Comparison of ENCODE assay signal across 1 cellular context in the genomic region with DNA sequence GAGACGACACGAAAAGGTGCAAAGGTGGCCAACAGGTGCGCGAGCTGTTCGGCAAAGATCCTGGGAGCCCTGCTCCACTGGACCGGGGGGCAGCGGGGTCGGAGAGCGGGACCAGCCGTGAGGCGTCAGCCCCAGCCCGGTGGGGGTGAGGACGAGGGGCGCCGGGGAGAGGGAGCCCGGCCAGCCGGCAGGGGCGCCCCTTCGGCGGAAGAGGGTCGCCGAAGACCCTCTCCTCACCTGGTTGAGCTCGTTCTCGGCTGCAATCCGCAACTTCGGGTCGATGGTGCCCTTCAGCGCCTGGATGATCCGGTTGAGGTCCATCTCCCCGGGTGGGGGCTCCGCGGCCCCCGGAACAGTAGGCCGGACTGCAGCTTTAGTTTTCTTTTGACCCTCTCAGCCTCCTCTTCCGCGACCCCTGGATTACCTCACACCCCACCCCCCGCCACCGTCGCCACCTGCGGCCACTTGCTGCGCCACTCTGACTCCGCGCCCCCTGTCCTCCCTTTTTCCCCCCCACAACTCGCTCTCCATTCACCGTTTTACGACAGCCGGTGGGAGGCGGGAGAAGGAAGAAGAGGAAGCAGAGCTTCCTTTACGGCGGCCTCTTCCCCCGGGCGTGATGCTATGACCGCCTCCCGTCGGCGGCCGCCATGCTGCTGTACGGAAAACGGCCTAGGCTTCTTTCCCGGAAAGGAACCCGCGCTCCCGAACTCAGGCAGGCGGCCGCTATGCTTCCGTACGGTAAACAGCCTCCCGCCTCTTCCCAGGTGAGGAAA.
TF ChIP-seq lines count a peak whose summit lies in the region.

A gene (minus strand): TSS at position 543 of the 776 bp plus-strand sequence. CDS start 222 bp downstream, at position 321.

TF ChIP-seq in HepG2, 621 proteins besides CTCF, POLR2A, EP300 and RAD21 (continued from another document):
- TF ChIP-seq NONO (IDR thresholded peaks at IDR 0.05): no peak
- TF ChIP-seq NONO (CRISPR knock-in tag; conservative IDR thresholded peaks at IDR 0.05): peak; percentile 52; the same call in 1 of the 2 replicates
- TF ChIP-seq FOXA3 (CRISPR knock-in tag; IDR thresholded peaks at IDR 0.05): peak; percentile 45
- TF ChIP-seq, protein P1, sequence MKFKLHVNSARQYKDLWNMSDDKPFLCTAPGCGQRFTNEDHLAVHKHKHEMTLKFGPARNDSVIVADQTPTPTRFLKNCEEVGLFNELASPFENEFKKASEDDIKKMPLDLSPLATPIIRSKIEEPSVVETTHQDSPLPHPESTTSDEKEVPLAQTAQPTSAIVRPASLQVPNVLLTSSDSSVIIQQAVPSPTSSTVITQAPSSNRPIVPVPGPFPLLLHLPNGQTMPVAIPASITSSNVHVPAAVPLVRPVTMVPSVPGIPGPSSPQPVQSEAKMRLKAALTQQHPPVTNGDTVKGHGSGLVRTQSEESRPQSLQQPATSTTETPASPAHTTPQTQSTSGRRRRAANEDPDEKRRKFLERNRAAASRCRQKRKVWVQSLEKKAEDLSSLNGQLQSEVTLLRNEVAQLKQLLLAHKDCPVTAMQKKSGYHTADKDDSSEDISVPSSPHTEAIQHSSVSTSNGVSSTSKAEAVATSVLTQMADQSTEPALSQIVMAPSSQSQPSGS (CRISPR knock-in tag; IDR thresholded peaks at IDR 0.05): no peak
- TF ChIP-seq, protein P2, sequence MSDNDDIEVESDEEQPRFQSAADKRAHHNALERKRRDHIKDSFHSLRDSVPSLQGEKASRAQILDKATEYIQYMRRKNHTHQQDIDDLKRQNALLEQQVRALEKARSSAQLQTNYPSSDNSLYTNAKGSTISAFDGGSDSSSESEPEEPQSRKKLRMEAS (IDR thresholded peaks at IDR 0.05): peak; percentile 53; the same call in 1 of the 2 replicates
- peak; percentile 76 for TF ChIP-seq GABPA (IDR thresholded peaks at IDR 0.05; ENCODE audit: low read depth, low read length)
- peak; percentile 96 for TF ChIP-seq GABPA (CRISPR knock-in tag; IDR thresholded peaks at IDR 0.05; ENCODE audit: low read depth)
- TF ChIP-seq ZNF552 (CRISPR knock-in tag; IDR thresholded peaks at IDR 0.05; ENCODE audit: borderline replicate concordance): no peak
- TF ChIP-seq ZNF788 (CRISPR knock-in tag; IDR thresholded peaks at IDR 0.05; ENCODE audit: borderline replicate concordance): peak; percentile 54; the same call in 1 of the 2 replicates
- 0 out of 2 replicates have a peak, but pooled peaks have one; percentile 29 for TF ChIP-seq TSC22D2 (CRISPR knock-in tag; IDR thresholded peaks at IDR 0.05; ENCODE audit: borderline replicate concordance)
TF ChIP-seq in HepG2: peak in this region for 192.
